34 cellular contexts compared by ENCODE assay signal in genomic region chr22:36075230-36075629, GRCh38.
"Had no signal": no experiment of that assay in that cellular context is flagged by ENCODE, and none has a peak within 500 bp of the region (broad histone marks: within the 10 kb centered on the region; RNA-seq: fewer than 3 reads in every experiment).

No MANE protein-coding gene starts in this region.

- H3K27ac ChIP-seq: KMS-11 had no signal

- H3K9me3 ChIP-seq: MG63 had no signal

- H3K36me3 ChIP-seq: MG63 had no signal

- H3K4me3 ChIP-seq: MG63 had no signal

- DNase-seq: Karpas-422, Kasumi-1, KG1, MG63, MM.1S, MV-4-11, NCI-H1048, NCI-H1092, NCI-H1092 treated with DMSO at 0.1 percent for 48 hours, NCI-H1105, NCI-H1105 treated with DMSO at 0.1 percent for 48 hours, NCI-H1417, NCI-H1417 treated with DMSO at 0.1 percent for 48 hours, NCI-H1436, NCI-H1436 treated with DMSO at 0.1 percent for 48 hours, NCI-H146, NCI-H1694, NCI-H1694 treated with DMSO at 0.1 percent for 48 hours, NCI-H187, NCI-H187 treated with DMSO at 0.1 percent for 48 hours, NCI-H1930, NCI-H2029, NCI-H2029 treated with DMSO at 0.1 percent for 48 hours, NCI-H2081, NCI-H2081 treated with DMSO at 0.1 percent for 48 hours, NCI-H2107, NCI-H2171, NCI-H2171 treated with DMSO at 0.1 percent for 48 hours, NCI-H2227 treated with DMSO at 0.1 percent for 48 hours, NCI-H226, NCI-H345, NCI-H446, NCI-H446 treated with DMSO at 0.1 percent for 48 hours had no signal

- H3K27me3 ChIP-seq: MG63 had no signal
